19 cellular contexts compared by ENCODE assay signal in the genomic region with DNA sequence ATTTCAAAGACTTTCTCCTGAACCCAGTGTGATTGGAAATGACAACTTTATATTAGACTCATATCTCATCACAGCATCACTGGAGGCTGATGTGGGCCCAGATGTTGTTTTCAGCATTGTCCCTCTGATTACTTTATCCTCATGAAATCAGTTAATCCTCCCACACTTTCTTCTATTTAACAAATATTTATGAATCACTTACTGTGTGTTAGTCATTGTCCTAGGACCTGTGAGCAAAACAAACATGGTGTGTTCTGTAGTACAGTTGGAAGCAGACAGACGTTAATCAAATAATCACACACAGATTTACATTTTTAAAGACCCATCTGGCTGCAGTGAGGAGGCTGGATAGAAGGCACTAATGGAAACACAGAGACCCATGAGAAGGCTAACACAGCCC.
"Had no signal": no experiment of that assay in that cellular context is flagged by ENCODE, and none has a peak within 500 bp of the region (broad histone marks: within the 10 kb centered on the region; RNA-seq: fewer than 3 reads in every experiment).

No MANE protein-coding gene starts in this region.

- H3K4me3 Mint-ChIP-seq: dendritic cell treated with granulocyte-macrophage colony-stimulating factor and Interleukin-4, amounts not matched to agents 40 ng/mL and 50 ng/mL, for 4 days; naive B cell; nephron; stimulated activated effector memory CD8-positive, alpha-beta T cell treated with anti-CD3 and anti-CD28 coated beads, Interleukin-12 subunit alpha, Interleukin-12 subunit beta, amount 100 ng/mL, for 72 hours; type B pancreatic cell had no signal

- DNase-seq: foreskin fibroblast; kidney; left cardiac atrium; left ventricle myocardium inferior; lower lobe of right lung; mesenchymal stem cell; naive B cell; psoas muscle; retina; right lobe of liver; stimulated activated CD4-positive, alpha-beta T cell treated with anti-CD3 and anti-CD28 coated beads, Interleukin-4, amount 100 ng/mL, for 1 hour; stimulated activated CD8-positive, alpha-beta memory T cell treated with anti-CD3 and anti-CD28 coated beads, Interleukin-4, amount 100 ng/mL, for 48 hours; stimulated activated naive CD8-positive, alpha-beta T cell treated with anti-CD3 and anti-CD28 coated beads, Interleukin-15, Interleukin-2, amounts not matched to agents 100 U/mL and 50 U/mL, for 24 hours; thyroid gland had no signal

- H3K36me3 ChIP-seq: left ventricle myocardium inferior, lower lobe of right lung, right lobe of liver, suprapubic skin, thyroid gland had no signal

- H3K9me3 ChIP-seq: left ventricle myocardium inferior, lower lobe of right lung, psoas muscle, right lobe of liver, suprapubic skin, thyroid gland had no signal

- H3K27me3 Mint-ChIP-seq: type B pancreatic cell had no signal

- H3K36me3 Mint-ChIP-seq: naive B cell; stimulated activated effector memory CD8-positive, alpha-beta T cell treated with anti-CD3 and anti-CD28 coated beads, Interleukin-12 subunit alpha, Interleukin-12 subunit beta, amount 100 ng/mL, for 72 hours; type B pancreatic cell had no signal

- H3K27ac ChIP-seq: left ventricle myocardium inferior, lower lobe of right lung, psoas muscle, right lobe of liver, suprapubic skin, thyroid gland had no signal

- H3K4me1 Mint-ChIP-seq: naive B cell; nephron; stimulated activated effector memory CD8-positive, alpha-beta T cell treated with anti-CD3 and anti-CD28 coated beads, Interleukin-12 subunit alpha, Interleukin-12 subunit beta, amount 100 ng/mL, for 72 hours had no signal

- H3K4me3 ChIP-seq: left ventricle myocardium inferior, lower lobe of right lung, psoas muscle, right lobe of liver, suprapubic skin, thyroid gland had no signal

- H3K4me1 ChIP-seq: left ventricle myocardium inferior, lower lobe of right lung, psoas muscle, right lobe of liver, suprapubic skin, thyroid gland had no signal

- ATAC-seq: left cardiac atrium; lower lobe of right lung; psoas muscle; right lobe of liver; stimulated activated effector memory CD8-positive, alpha-beta T cell treated with anti-CD3 and anti-CD28 coated beads, Interleukin-12 subunit alpha, Interleukin-12 subunit beta, amount 100 ng/mL, for 72 hours; stimulated activated naive CD8-positive, alpha-beta T cell treated with anti-CD3 and anti-CD28 coated beads, Interleukin-15, Interleukin-2, amounts not matched to agents 100 U/mL and 50 U/mL, for 24 hours had no signal

- H3K9me3 Mint-ChIP-seq: dendritic cell treated with granulocyte-macrophage colony-stimulating factor and Interleukin-4, amounts not matched to agents 40 ng/mL and 50 ng/mL, for 4 days; stimulated activated effector memory CD8-positive, alpha-beta T cell treated with anti-CD3 and anti-CD28 coated beads, Interleukin-12 subunit alpha, Interleukin-12 subunit beta, amount 100 ng/mL, for 72 hours; type B pancreatic cell had no signal

- H3K27ac Mint-ChIP-seq: dendritic cell treated with granulocyte-macrophage colony-stimulating factor and Interleukin-4, amounts not matched to agents 40 ng/mL and 50 ng/mL, for 4 days; naive B cell; nephron; stimulated activated effector memory CD8-positive, alpha-beta T cell treated with anti-CD3 and anti-CD28 coated beads, Interleukin-12 subunit alpha, Interleukin-12 subunit beta, amount 100 ng/mL, for 72 hours; type B pancreatic cell had no signal

- H3K27me3 ChIP-seq: right lobe of liver, suprapubic skin, thyroid gland had no signal
